ENCODE assay signal across 8 cellular contexts in the genomic region with DNA sequence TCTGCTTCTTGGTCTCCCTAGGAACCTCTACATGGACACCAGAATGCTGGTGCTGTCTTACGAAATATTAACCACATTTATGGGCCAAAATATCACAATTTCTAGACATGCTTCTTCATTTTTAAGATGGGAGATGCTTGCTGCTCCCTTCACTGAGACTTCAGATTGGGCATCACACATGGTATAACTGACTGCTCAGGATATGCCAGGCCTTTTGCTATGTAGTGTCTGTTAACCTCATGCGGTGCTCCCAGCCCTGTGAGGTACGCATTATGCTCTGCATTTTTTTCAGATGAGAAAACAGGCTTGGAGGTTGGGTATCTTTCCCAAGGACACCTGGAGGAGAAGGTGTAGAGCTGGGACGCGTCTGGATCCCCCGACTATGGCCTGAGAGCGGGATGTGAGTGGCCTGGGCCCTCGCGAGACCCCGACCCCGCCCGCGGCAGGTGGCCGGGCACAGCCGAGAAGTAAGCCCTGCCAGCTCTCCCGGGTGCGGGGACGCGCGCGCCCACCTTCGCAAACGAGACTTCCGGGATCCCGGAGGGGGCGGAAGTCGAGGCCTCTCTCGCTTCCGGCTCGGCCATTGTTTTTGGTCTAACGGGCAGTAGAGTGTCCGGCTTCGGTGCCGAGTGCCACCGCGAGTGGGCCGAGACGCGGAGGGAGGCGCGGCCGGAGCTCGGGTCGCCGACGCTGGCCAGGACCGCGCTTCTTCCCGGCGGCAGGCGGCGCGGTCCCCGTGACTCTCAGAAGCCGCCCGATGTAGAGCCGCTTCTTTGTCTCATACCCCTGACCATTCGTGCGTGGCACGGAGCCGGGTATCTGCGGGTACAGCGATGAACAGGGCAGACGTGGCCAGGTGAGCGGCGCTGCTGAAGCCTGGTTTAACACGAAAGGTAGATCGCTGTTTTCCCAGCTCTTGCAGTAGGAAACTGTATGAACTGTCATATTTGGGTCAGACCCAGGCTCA. TPM values are rescaled to one million over a fixed set of nuclear protein-coding genes. Genes with fewer than 3 reads are reported as not detected.
DNase-seq lines count a peak whose midpoint lies in the region; ATAC-seq and TF ChIP-seq lines count a peak whose summit lies in the region.

A gene (plus strand): TSS at position 568 of the 967 bp plus-strand sequence. CDS start 1,855 bp downstream, outside the sequence.

- peaks cover 10% of the 10 kb centered on the region for H3K4me1 Mint-ChIP-seq in T-helper 2 cell treated with Interferon-gamma antibody and Interleukin-4, amounts not matched to agents 5 μg/mL and 100 μg/mL, for 36 hours (ENCODE audit: low read depth)

- H3K27me3 ChIP-seq in vagina = no peaks in the 10 kb centered on the region

- in situ Hi-C loops in astrocyte of the spinal cord (cut with HindIII; ENCODE audit: low sequenced_read_pairs) = no loop called here

- peak within 1 kb of the TSS; percentile 49 for H3K27ac Mint-ChIP-seq in T-helper 2 cell treated with Interferon-gamma antibody and Interleukin-4, amounts not matched to agents 5 μg/mL and 100 μg/mL, for 36 hours

- H3K9me3 ChIP-seq in vagina = no peaks in the 10 kb centered on the region

- peaks cover 8% of the 10 kb centered on the region for H3K36me3 Mint-ChIP-seq in T-helper 2 cell treated with Interferon-gamma antibody and Interleukin-4, amounts not matched to agents 5 μg/mL and 100 μg/mL, for 36 hours (ENCODE audit: low read depth)

- H3K27me3 Mint-ChIP-seq in T-helper 2 cell treated with Interferon-gamma antibody and Interleukin-4, amounts not matched to agents 5 μg/mL and 100 μg/mL, for 36 hours (ENCODE audit: low read depth) = no peaks in the 10 kb centered on the region

- H3K27ac ChIP-seq in vagina = peak within 1 kb of the TSS; percentile 63

- DNase-seq in NCI-H2081 (lab: John Stamatoyannopoulos, UW) (peak; percentile 31 to 64), NCI-H2081 treated with DMSO at 0.1 percent for 48 hours (lab: John Stamatoyannopoulos, UW) (no peak), astrocyte of the spinal cord (ENCODE audit: low read depth, low spot score) (peak; percentile 55), hypothalamus (lab: John Stamatoyannopoulos, UW) (peak in 50 of 51 donors; percentile 3 to 77 (median 48)), renal cortical epithelial cell (ENCODE audit: low read depth) (peak; percentile 22), vagina (ENCODE audit: extremely low spot score in 2 of 2) (no peak)
- DNase-seq in T-helper 2 cell treated with Interferon-gamma antibody and Interleukin-4, amounts not matched to agents 5 μg/mL and 100 μg/mL, for 36 hours (ENCODE audit: low spot score) = peak; percentile 14

- peak within 1 kb of the TSS; percentile 62 for H3K4me3 Mint-ChIP-seq in T-helper 2 cell treated with Interferon-gamma antibody and Interleukin-4, amounts not matched to agents 5 μg/mL and 100 μg/mL, for 36 hours

- H3K36me3 ChIP-seq in vagina = peaks cover 0 to 14% of the 10 kb centered on the region in 2 donors

- intact Hi-C loops in vagina (cut with DNase I) = no loop called here

- peak; percentile 66 for ATAC-seq in HG03280 (IDR thresholded peaks at IDR 0.05; ENCODE audit: unreplicated experiment)

- peaks cover 27% of the 10 kb centered on the region for H3K4me1 ChIP-seq in vagina

- peaks cover 21% of the 10 kb centered on the region for H3K9me3 Mint-ChIP-seq in T-helper 2 cell treated with Interferon-gamma antibody and Interleukin-4, amounts not matched to agents 5 μg/mL and 100 μg/mL, for 36 hours

- H3K4me3 ChIP-seq in astrocyte of the spinal cord (ENCODE audit: low read depth, low read length) (peak within 1 kb of the TSS; percentile 77), vagina (peak within 1 kb of the TSS; percentile 63 to 67)

- no peak for TF ChIP-seq POLR2A in vagina (IDR thresholded peaks at IDR 0.05)

- TF ChIP-seq CTCF in astrocyte of the spinal cord (IDR thresholded peaks at IDR 0.05; ENCODE audit: low read depth, low read length) (peak; percentile 14), vagina (IDR thresholded peaks at IDR 0.05) (peak in 1 of 3 experiments; percentile 22)

RNA-seq across cellular contexts. Expression of the gene that starts here (rescaled TPM):
- total RNA-seq in renal cortical epithelial cell (3.3 and 12.2 TPM in 2 replicates), vagina (2.7 TPM)

Comparison
In these comparisons a context has a peak if more than half of its experiments do, and no peak if none do; other contexts are left out.
1. DNase-seq: peak in NCI-H2081 (2 of 2), T-helper 2 cell treated with Interferon-gamma antibody and Interleukin-4, amounts not matched to agents 5 μg/mL and 100 μg/mL, for 36 hours (single experiment), astrocyte of the spinal cord (single experiment), hypothalamus (50 of 51) and renal cortical epithelial cell (single experiment); none in NCI-H2081 treated with DMSO at 0.1 percent for 48 hours (single experiment) and vagina (0 of 2).